In genomic region chr10:13051126-13051694, GRCh38 we compare ENCODE assay signal across 23 cellular contexts. TPM values are rescaled to one million over a fixed set of nuclear protein-coding genes. Genes with fewer than 3 reads are reported as not detected.
"Had no signal": no experiment of that assay in that cellular context is flagged by ENCODE, and none has a peak within 500 bp of the region (broad histone marks: within the 10 kb centered on the region; RNA-seq: fewer than 3 reads in every experiment).

No MANE protein-coding gene starts in this region.

- H3K4me3 Mint-ChIP-seq: IgD-negative memory B cell had no signal

- H3K36me3 Mint-ChIP-seq: IgD-negative memory B cell had no signal

- H3K9ac ChIP-seq: KMS-11 had no signal

- H3K4me1 Mint-ChIP-seq: IgD-negative memory B cell had no signal

- H3K27ac Mint-ChIP-seq: IgD-negative memory B cell had no signal

- H3K27ac ChIP-seq: HL-60, KMS-11, SJCRH30 had no signal

- H3K27me3 ChIP-seq: SJCRH30 had no signal

- DNase-seq: MV-4-11; NCI-H1048; NCI-H1105; NCI-H1417; NCI-H1436 treated with DMSO at 0.1 percent for 48 hours; NCI-H1694; NCI-H187 treated with DMSO at 0.1 percent for 48 hours; NCI-H2029 treated with DMSO at 0.1 percent for 48 hours; NCI-H2171 treated with DMSO at 0.1 percent for 48 hours; NCI-H446; NCI-H510A; NCI-H524 treated with DMSO at 0.1 percent for 48 hours; NK-92 treated with Interleukin-12 subunit alpha and Interleukin-12 subunit beta, amount 100 ng/mL, for 24 hours; PC-3; SHP77 treated with DMSO at 0.1 percent for 48 hours; SJCRH30 had no signal

- H3K4me2 ChIP-seq: KMS-11 had no signal

- H3K36me3 ChIP-seq: SJCRH30 had no signal

- H3K4me3 ChIP-seq: K562, SJCRH30 had no signal

- H3K9me3 Mint-ChIP-seq: IgD-negative memory B cell had no signal

- H3K9me3 ChIP-seq: SJCRH30 had no signal

- ATAC-seq: K562, Panc1, PC-3, Right ventricle myocardium inferior, SK-N-SH treated with all-trans-retinoic acid at 6 μM for 48 hours had no signal

RNA-seq across cellular contexts. Expression of gene CCDC3, which starts 49.7 kb away (rescaled TPM):
- polyA plus RNA-seq: IgD-negative memory B cell, K562 had no signal
